In genomic region chrX:17814059-17814458, GRCh38 we compare ENCODE assay signal across 23 cellular contexts. TPM values are rescaled to one million over a fixed set of nuclear protein-coding genes. Genes with fewer than 3 reads are reported as not detected.
"Had no signal": no experiment of that assay in that cellular context is flagged by ENCODE, and none has a peak within 500 bp of the region (broad histone marks: within the 10 kb centered on the region; RNA-seq: fewer than 3 reads in every experiment).

No MANE protein-coding gene starts in this region.

- H3K4me1 ChIP-seq: colonic mucosa, lower lobe of right lung, psoas muscle, right lobe of liver, spleen had no signal

- H3K27ac ChIP-seq: colonic mucosa, gastrocnemius medialis, lower lobe of right lung, psoas muscle, right lobe of liver, spleen, upper lobe of right lung had no signal

- H3K27me3 ChIP-seq: colonic mucosa, gastrocnemius medialis, right lobe of liver, upper lobe of right lung had no signal

- DNase-seq: colonic mucosa; dermis blood vessel endothelial cell; gastrocnemius medialis; glutamatergic neuron; islet precursor cell; lower lobe of right lung; mesenchymal stem cell; midbrain; naive thymus-derived CD4-positive, alpha-beta T cell; nephron progenitor cell; psoas muscle; retina; right lobe of liver; spleen; stimulated activated CD4-positive, alpha-beta T cell treated with anti-CD3 and anti-CD28 coated beads, Interleukin-15, amount 100 ng/mL, for 24 hours; stimulated activated CD4-positive, alpha-beta T cell treated with anti-CD3 and anti-CD28 coated beads, Interleukin-1b, Interleukin-23, amount 100 ng/mL, for 48 hours; stimulated activated CD4-positive, alpha-beta T cell treated with anti-CD3 and anti-CD28 coated beads, Interleukin-4, amount 100 ng/mL, for 24 hours; upper lobe of right lung had no signal

- H3K4me3 ChIP-seq: colonic mucosa, gastrocnemius medialis, lower lobe of right lung, psoas muscle, right lobe of liver, spleen, tibial nerve, upper lobe of right lung had no signal

- H3K27ac Mint-ChIP-seq: naive thymus-derived CD4-positive, alpha-beta T cell; nephron progenitor cell; stimulated activated memory B cell treated with anti-CD40 and anti-IgM and Interleukin-4, amounts not matched to agents 10 μg/mL and 1 μg/mL and 100 μg/mL, for 72 hours; stimulated activated naive CD8-positive, alpha-beta T cell treated with anti-CD3 and anti-CD28 coated beads, Interleukin-15, Interleukin-2, amounts not matched to agents 100 ng/mL and 50 ng/mL, for 24 hours had no signal

- H3K36me3 Mint-ChIP-seq: naive thymus-derived CD4-positive, alpha-beta T cell; stimulated activated memory B cell treated with anti-CD40 and anti-IgM and Interleukin-4, amounts not matched to agents 10 μg/mL and 1 μg/mL and 100 μg/mL, for 72 hours had no signal

- H3K9me3 ChIP-seq: colonic mucosa, gastrocnemius medialis, lower lobe of right lung, psoas muscle, right lobe of liver, spleen, tibial nerve, upper lobe of right lung had no signal

- H3K36me3 ChIP-seq: colonic mucosa, gastrocnemius medialis, lower lobe of right lung, right lobe of liver, spleen, tibial nerve, upper lobe of right lung had no signal

- H3K9me3 Mint-ChIP-seq: naive thymus-derived CD4-positive, alpha-beta T cell; stimulated activated memory B cell treated with anti-CD40 and anti-IgM and Interleukin-4, amounts not matched to agents 10 μg/mL and 1 μg/mL and 100 μg/mL, for 72 hours; stimulated activated naive CD8-positive, alpha-beta T cell treated with anti-CD3 and anti-CD28 coated beads, Interleukin-15, Interleukin-2, amounts not matched to agents 100 ng/mL and 50 ng/mL, for 24 hours had no signal

- ATAC-seq: gastrocnemius medialis; left lobe of liver; lower lobe of right lung; naive thymus-derived CD4-positive, alpha-beta T cell; psoas muscle; stimulated activated memory B cell treated with anti-CD40 and anti-IgM and Interleukin-4, amounts not matched to agents 10 μg/mL and 1 μg/mL and 100 μg/mL, for 72 hours; upper lobe of right lung had no signal

RNA-seq across cellular contexts. Expression of gene RAI2, which starts 47.0 kb away (rescaled TPM):
- total RNA-seq: fibroblast of villous mesenchyme had no signal
